Comparison of ENCODE assay signal across 9 cellular contexts in genomic region chr5:132474881-132475511, GRCh38. TPM values are rescaled to one million over a fixed set of nuclear protein-coding genes. Genes with fewer than 3 reads are reported as not detected.
DNase-seq lines count a peak whose midpoint lies in the region; ATAC-seq and TF ChIP-seq lines count a peak whose summit lies in the region.
"Had no signal": no experiment of that assay in that cellular context is flagged by ENCODE, and none has a peak within 500 bp of the region (broad histone marks: within the 10 kb centered on the region; RNA-seq: fewer than 3 reads in every experiment).

No MANE protein-coding gene starts in this region.

- intact Hi-C loops in breast epithelium (cut with DNase I; ENCODE audit: low total_unique reads), result no loop called here
- intact Hi-C loops in MCF 10A (cut with micrococcal nuclease), result no loop called here
- intact Hi-C loops in vagina (cut with DNase I), result no loop called here

- no peak overlapping the region for H3K4me3 Mint-ChIP-seq in MCF 10A (ENCODE audit: unreplicated experiment)
- peak overlapping the region; percentile 63 for H3K4me3 Mint-ChIP-seq in central memory CD8-positive, alpha-beta T cell

- TF ChIP-seq POLR2A in breast epithelium (IDR thresholded peaks at IDR 0.05), result no peak
- no peak for TF ChIP-seq POLR2A in vagina (IDR thresholded peaks at IDR 0.05)

- H3K27ac ChIP-seq in breast epithelium (peak overlapping the region; percentile 40 to 75), vagina (peak overlapping the region; percentile 33)

- CTCF ChIA-PET in MCF 10A (lab: Yijun Ruan, JAX), result interaction anchor here (1.2 to 2.8 kb wide), 3 partner anchors 10 to 26 kb away, joined by 3 to 13 read pairs (median 6); partner anchors contain the start of gene IRF1

- no peak overlapping the region for H3K27ac Mint-ChIP-seq in MCF 10A (ENCODE audit: low read depth, unreplicated experiment)
- H3K27ac Mint-ChIP-seq in central memory CD8-positive, alpha-beta T cell (ENCODE audit: low read depth), result peak overlapping the region; percentile 100

- H3K9me3 Mint-ChIP-seq in MCF 10A (ENCODE audit: unreplicated experiment), result no peaks in the 10 kb centered on the region
- no peaks in the 10 kb centered on the region for H3K9me3 Mint-ChIP-seq in central memory CD8-positive, alpha-beta T cell

- H3K27me3 ChIP-seq in breast epithelium (no peaks in the 10 kb centered on the region), mucosa of stomach (ENCODE audit: control insufficient read depth, insufficient read depth, low read length) (no peaks in the 10 kb centered on the region), vagina (no peaks in the 10 kb centered on the region)

- H3K9me3 ChIP-seq in breast epithelium (no peaks in the 10 kb centered on the region), mucosa of stomach (ENCODE audit: control insufficient read depth, low read length) (no peaks in the 10 kb centered on the region), vagina (no peaks in the 10 kb centered on the region)

- peaks cover 6% of the 10 kb centered on the region for H3K36me3 Mint-ChIP-seq in MCF 10A (ENCODE audit: insufficient read depth, unreplicated experiment)
- peaks cover 85% of the 10 kb centered on the region for H3K36me3 Mint-ChIP-seq in central memory CD8-positive, alpha-beta T cell (ENCODE audit: insufficient read depth)

- POLR2A ChIA-PET in MCF 10A (lab: Yijun Ruan, JAX), result interaction anchor here (1.0 to 1.7 kb wide), 4 partner anchors 16 to 112 kb away, joined by 3 to 6 read pairs (median 4); partner anchors contain the start of gene IRF1

- peak overlapping the region; percentile 33 for H3K9ac ChIP-seq in mucosa of stomach (ENCODE audit: low read length)

- H3K4me1 Mint-ChIP-seq in MCF 10A (ENCODE audit: insufficient read depth, unreplicated experiment), result no peaks in the 10 kb centered on the region
- H3K4me1 Mint-ChIP-seq in central memory CD8-positive, alpha-beta T cell, result peaks cover 93% of the 10 kb centered on the region

- H3K36me3 ChIP-seq in breast epithelium (no peaks in the 10 kb centered on the region), mucosa of stomach (ENCODE audit: control insufficient read depth, insufficient read depth, low read length) (no peaks in the 10 kb centered on the region), vagina (no peaks in the 10 kb centered on the region)

- TF ChIP-seq CTCF in breast epithelium (IDR thresholded peaks at IDR 0.05), result no peak
- TF ChIP-seq CTCF in MCF 10A (IDR thresholded peaks at IDR 0.05; ENCODE audit: unreplicated experiment), result no peak
- TF ChIP-seq CTCF in vagina (IDR thresholded peaks at IDR 0.05), result no peak

- H3K4me3 ChIP-seq in breast epithelium (no peak overlapping the region), mucosa of stomach (ENCODE audit: low read length) (no peak overlapping the region), vagina (no peak overlapping the region)

- ATAC-seq in central memory CD8-positive, alpha-beta T cell (replicated peaks; ENCODE audit: extremely low read depth, poor library complexity, severe bottlenecking), result no peak
- no peak for ATAC-seq in GM21529 (IDR thresholded peaks at IDR 0.05; ENCODE audit: unreplicated experiment)

- BruUV-seq in MCF 10A (replicated peaks; lab: Mats Ljungman, UMichigan), result no TSS peak

- DNase-seq in breast epithelium (ENCODE audit: low spot score in 2 of 2) (no peak), MCF 10A (ENCODE audit: unreplicated experiment) (no peak), vagina (ENCODE audit: extremely low spot score in 2 of 2) (no peak), OCI-M1 (lab: John Stamatoyannopoulos, UW) (no peak), NCI-H1092 (lab: John Stamatoyannopoulos, UW) (no peak)
- DNase-seq in central memory CD8-positive, alpha-beta T cell (ENCODE audit: low spot score in 2 of 2), result no peak
- DNase-seq: hypothalamus had no signal

- H3K4me1 ChIP-seq in breast epithelium, result no peaks in the 10 kb centered on the region
- peaks cover 71% of the 10 kb centered on the region for H3K4me1 ChIP-seq in mucosa of stomach (ENCODE audit: control insufficient read depth, insufficient read depth, low read length)
- peaks cover 50% of the 10 kb centered on the region for H3K4me1 ChIP-seq in vagina

- H3K27me3 Mint-ChIP-seq in MCF 10A (ENCODE audit: insufficient read depth, unreplicated experiment), result no peaks in the 10 kb centered on the region
- H3K27me3 Mint-ChIP-seq in central memory CD8-positive, alpha-beta T cell, result no peaks in the 10 kb centered on the region

RNA-seq across cellular contexts. Expression of gene IRF1, which starts 15.6 kb away (rescaled TPM):
- total RNA-seq in breast epithelium (10 to 100 TPM; 10.4 to 27.8 (median 18.0) TPM), MCF 10A (2022) (18.7 and 23.0 TPM in 2 replicates), vagina (49.8 TPM)
